In the genomic region with DNA sequence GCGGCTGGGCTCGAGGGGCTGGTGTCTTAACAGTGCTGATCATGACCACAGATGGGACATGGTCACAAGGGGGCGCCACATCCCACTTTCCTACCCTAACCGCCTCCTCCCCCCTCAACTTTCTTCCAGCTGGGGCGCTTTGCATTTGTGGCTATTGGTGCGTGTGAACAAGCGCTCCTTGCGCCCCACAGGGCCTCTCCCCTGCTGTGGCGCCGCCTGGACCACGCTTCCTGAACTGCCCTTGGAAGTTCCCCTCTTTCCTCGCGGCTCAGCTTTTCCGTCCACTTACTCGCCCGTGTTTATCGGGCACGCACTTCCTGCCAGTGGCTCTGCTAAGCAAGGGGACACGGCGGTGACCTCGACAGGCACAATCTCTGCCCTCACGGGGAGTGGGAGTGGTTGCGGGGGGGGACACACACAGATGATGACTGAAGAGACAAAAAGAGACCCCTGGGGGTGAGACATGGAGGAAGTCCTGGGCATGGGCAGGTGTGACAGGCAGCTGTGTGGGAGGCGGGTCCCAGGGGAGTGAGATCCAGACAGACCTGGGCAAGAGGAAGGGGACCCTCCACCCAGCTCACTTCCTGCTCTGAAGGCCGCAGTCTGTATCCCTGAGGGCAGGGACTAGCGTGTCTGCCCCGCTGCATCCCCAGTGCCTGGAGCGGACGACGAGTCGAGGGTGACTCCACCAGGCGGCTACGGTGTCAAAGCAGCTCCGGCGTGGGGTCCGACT, we compare ENCODE assay signal across 8 cellular contexts. TPM values are rescaled to one million over a fixed set of nuclear protein-coding genes. Genes with fewer than 3 reads are reported as not detected.
DNase-seq lines count a peak whose midpoint lies in the region; ATAC-seq and TF ChIP-seq lines count a peak whose summit lies in the region.

No MANE protein-coding gene starts in this region.

- H3K9ac ChIP-seq in mucosa of rectum (ENCODE audit: low read depth in 1 of 2, low read length in 2 of 2) = peak overlapping the region; percentile 5 to 37

- peaks cover 5 to 10% of the 10 kb centered on the region in 2 donors for H3K27me3 ChIP-seq in mucosa of rectum (ENCODE audit: control insufficient read depth in 2 of 2, insufficient read depth in 2 of 2, low read length in 2 of 2)

- H3K4me1 ChIP-seq in mucosa of rectum (ENCODE audit: control insufficient read depth in 2 of 2, insufficient read depth in 2 of 2, low read length in 2 of 2) = peaks cover 4 to 9% of the 10 kb centered on the region in 2 donors

- no peaks in the 10 kb centered on the region for H3K36me3 ChIP-seq in mucosa of rectum (ENCODE audit: control insufficient read depth in 2 of 2, insufficient read depth in 2 of 2, low read length in 2 of 2)

- H3K9me3 ChIP-seq in mucosa of rectum (ENCODE audit: control insufficient read depth in 2 of 2, low read length in 2 of 2) = no peaks in the 10 kb centered on the region

- DNase-seq in A172 (ENCODE audit: low spot score) = peak; percentile 51
- DNase-seq in NCI-H82 treated with DMSO at 0.1 percent for 48 hours (lab: John Stamatoyannopoulos, UW; ENCODE audit: unreplicated experiment) = peak; percentile 36
- DNase-seq in activated CD8-positive, alpha-beta memory T cell treated with anti-CD3 and anti-CD28 coated beads, Interleukin-2, amount 50 U/mL, for 24 hours (ENCODE audit: extremely low read depth) = peak; percentile 40
- DNase-seq in epithelial cell of proximal tubule (ENCODE audit: low read depth) = no peak
- DNase-seq in stimulated activated CD8-positive, alpha-beta memory T cell treated with anti-CD3 and anti-CD28 coated beads, Interleukin-4, amount 100 ng/mL, for 24 hours (ENCODE audit: low read depth) = peak; percentile 54

- H3K4me3 ChIP-seq in epithelial cell of proximal tubule (ENCODE audit: low read depth, low read length) (peak overlapping the region; percentile 48), mucosa of rectum (ENCODE audit: low read length in 2 of 2) (peak overlapping the region; percentile 42 to 61)

- TF ChIP-seq CTCF in epithelial cell of proximal tubule (conservative IDR thresholded peaks at IDR 0.05; ENCODE audit: low read depth, low read length) = peak; percentile 49

- ATAC-seq in GM18511 (IDR thresholded peaks at IDR 0.05; ENCODE audit: unreplicated experiment) (peak; percentile 90), HG03342 (IDR thresholded peaks at IDR 0.05; ENCODE audit: unreplicated experiment) (peak; percentile 68)

- no peak overlapping the region for H3K27ac ChIP-seq in mucosa of rectum (ENCODE audit: low read depth in 2 of 2, low read length in 2 of 2)

RNA-seq across cellular contexts. Expression of a gene that starts 40.3 kb away (rescaled TPM):
- total RNA-seq in A172 (2014; rRNA removed; shearing (Covaris generic)) = 18.1 and 44.8 TPM in 2 replicates
- total RNA-seq in epithelial cell of proximal tubule = 19.6 and 23.4 TPM in 2 replicates
